In the genomic region with DNA sequence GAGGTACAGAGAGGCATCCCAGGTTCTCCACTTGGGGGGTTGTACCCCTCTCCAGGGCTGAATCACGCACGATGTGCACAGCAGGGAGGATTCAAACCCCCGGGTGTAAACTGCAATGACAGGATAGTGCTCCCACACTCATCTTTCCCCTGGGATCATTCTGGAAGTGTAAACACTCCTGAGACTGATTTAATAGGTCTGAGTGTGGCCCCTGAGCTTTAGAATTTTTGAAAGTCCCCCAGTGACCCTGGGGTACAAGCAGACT, we compare ENCODE assay signal across 1 cellular context.
TF ChIP-seq lines count a peak whose summit lies in the region.

No MANE protein-coding gene starts in this region.

TF ChIP-seq in WTC11, 78 proteins besides CTCF, POLR2A, EP300 and RAD21:
- TF ChIP-seq, protein P1, sequence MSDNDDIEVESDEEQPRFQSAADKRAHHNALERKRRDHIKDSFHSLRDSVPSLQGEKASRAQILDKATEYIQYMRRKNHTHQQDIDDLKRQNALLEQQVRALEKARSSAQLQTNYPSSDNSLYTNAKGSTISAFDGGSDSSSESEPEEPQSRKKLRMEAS (CRISPR knock-in tag; IDR thresholded peaks at IDR 0.05), result no peak
- TF ChIP-seq, protein P2, sequence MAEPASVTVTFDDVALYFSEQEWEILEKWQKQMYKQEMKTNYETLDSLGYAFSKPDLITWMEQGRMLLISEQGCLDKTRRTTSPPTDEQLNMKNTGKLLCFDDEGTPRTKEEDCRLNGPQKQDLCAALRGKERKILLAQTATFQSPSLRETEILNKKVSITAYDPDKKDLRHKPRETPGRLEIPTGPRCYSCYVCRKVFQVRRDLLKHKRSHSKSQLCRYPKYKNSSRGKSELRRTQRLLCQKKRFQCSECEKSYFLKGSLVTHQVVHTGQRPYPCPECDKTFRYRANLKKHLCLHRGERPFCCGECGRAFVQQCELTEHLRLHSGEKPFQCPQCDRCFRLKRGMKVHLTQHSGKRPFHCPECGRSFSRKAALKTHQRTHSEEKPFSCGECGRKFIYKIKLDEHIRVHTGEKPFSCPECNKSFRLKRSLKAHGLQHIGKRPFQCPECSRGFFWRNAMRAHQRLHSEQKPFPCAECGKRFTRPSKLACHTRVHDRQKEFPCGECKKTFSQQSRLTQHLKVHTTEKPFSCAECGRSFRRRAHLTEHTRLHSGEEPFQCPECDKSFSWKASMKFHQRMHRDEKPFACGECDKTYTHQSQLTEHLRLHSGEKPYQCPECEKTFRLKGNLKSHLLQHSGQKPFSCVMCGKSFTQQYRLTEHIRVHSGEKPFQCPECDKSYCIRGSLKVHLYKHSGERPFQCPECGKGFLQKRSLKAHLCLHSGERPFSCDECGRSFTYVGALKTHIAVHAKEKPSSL (CRISPR knock-in tag; conservative IDR thresholded peaks at IDR 0.05), result no peak
- TF ChIP-seq ZNF219 (CRISPR knock-in tag; IDR thresholded peaks at IDR 0.05; ENCODE audit: borderline replicate concordance), result no peak
- TF ChIP-seq, protein P3, sequence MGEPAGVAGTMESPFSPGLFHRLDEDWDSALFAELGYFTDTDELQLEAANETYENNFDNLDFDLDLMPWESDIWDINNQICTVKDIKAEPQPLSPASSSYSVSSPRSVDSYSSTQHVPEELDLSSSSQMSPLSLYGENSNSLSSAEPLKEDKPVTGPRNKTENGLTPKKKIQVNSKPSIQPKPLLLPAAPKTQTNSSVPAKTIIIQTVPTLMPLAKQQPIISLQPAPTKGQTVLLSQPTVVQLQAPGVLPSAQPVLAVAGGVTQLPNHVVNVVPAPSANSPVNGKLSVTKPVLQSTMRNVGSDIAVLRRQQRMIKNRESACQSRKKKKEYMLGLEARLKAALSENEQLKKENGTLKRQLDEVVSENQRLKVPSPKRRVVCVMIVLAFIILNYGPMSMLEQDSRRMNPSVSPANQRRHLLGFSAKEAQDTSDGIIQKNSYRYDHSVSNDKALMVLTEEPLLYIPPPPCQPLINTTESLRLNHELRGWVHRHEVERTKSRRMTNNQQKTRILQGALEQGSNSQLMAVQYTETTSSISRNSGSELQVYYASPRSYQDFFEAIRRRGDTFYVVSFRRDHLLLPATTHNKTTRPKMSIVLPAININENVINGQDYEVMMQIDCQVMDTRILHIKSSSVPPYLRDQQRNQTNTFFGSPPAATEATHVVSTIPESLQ (CRISPR knock-in tag; IDR thresholded peaks at IDR 0.05), result no peak
- TF ChIP-seq, protein P4, sequence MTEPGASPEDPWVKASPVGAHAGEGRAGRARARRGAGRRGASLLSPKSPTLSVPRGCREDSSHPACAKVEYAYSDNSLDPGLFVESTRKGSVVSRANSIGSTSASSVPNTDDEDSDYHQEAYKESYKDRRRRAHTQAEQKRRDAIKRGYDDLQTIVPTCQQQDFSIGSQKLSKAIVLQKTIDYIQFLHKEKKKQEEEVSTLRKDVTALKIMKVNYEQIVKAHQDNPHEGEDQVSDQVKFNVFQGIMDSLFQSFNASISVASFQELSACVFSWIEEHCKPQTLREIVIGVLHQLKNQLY (CRISPR knock-in tag; IDR thresholded peaks at IDR 0.05), result no peak
- no peak for TF ChIP-seq PRRX2 (CRISPR knock-in tag; IDR thresholded peaks at IDR 0.05)
